ENCODE assay signal across 1 cellular context in genomic region chr7:95511716-95512260, GRCh38.
TF ChIP-seq lines count a peak whose summit lies in the region.

No MANE protein-coding gene starts in this region.

TF ChIP-seq in GM23338, 12 proteins besides CTCF, POLR2A, EP300 and RAD21 (continued from another document):
- TF ChIP-seq ETS1 (IDR thresholded peaks at IDR 0.05) (no peak), EZH2phosphoT487 (IDR thresholded peaks at IDR 0.05; ENCODE audit: unreplicated experiment) (no peak)
